ENCODE assay signal across 26 cellular contexts in the genomic region with DNA sequence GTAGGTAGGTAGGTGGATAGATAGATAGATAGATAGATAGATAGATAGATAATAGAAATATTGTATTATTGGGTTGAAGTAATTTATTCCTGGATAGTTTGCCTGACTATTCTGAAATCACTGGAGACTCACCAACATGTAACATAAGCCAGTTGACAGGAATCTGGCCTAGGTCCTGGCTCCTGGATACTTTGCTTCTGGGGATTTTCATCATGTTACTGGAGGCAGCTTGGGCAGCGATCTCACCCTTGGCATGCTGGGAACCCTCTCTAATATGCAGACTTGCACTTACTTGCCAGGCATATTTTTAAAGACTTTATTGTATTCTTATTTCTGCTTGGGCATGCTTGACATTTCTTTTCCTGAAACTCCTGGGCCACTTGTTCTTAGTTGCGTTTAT.
DNase-seq lines count a peak whose midpoint lies in the region; ATAC-seq, FAIRE-seq and TF ChIP-seq lines count a peak whose summit lies in the region.
"Had no signal": no experiment of that assay in that cellular context is flagged by ENCODE, and none has a peak within 500 bp of the region (broad histone marks: within the 10 kb centered on the region; RNA-seq: fewer than 3 reads in every experiment).

No MANE protein-coding gene starts in this region.

- no peaks in the 10 kb centered on the region for H3K9me3 ChIP-seq in prostate gland

- H3K4me3 ChIP-seq in bronchial epithelial cell (ENCODE audit: low read depth, low read length) (no peak overlapping the region), fibroblast of pulmonary artery (replicated peaks; ENCODE audit: low read depth, low read length) (no peak overlapping the region), prostate gland (no peak overlapping the region)
- H3K4me3 ChIP-seq: PC-9 had no signal

- ATAC-seq in Right ventricle myocardium inferior = peak; percentile 76
- ATAC-seq in HG03095 (IDR thresholded peaks at IDR 0.05; ENCODE audit: unreplicated experiment) = no peak

- H3K4me1 ChIP-seq in prostate gland (replicated peaks) = no peaks in the 10 kb centered on the region

- TF ChIP-seq CTCF in bronchial epithelial cell (IDR thresholded peaks at IDR 0.05; ENCODE audit: insufficient read depth, low read length, severe bottlenecking) (no peak), fibroblast of pulmonary artery (IDR thresholded peaks at IDR 0.05; ENCODE audit: low read length, missing control alignments) (no peak), prostate gland (IDR thresholded peaks at IDR 0.05) (no peak)

- intact Hi-C loops in Right ventricle myocardium inferior (cut with DNase I) = no loop called here
- intact Hi-C loops in cardiac septum (cut with DNase I) = no loop called here
- intact Hi-C loops in prostate gland (cut with DNase I) = no loop called here

- TF ChIP-seq POLR2A in prostate gland (IDR thresholded peaks at IDR 0.05) = no peak

- H3K36me3 ChIP-seq in bronchial epithelial cell (ENCODE audit: control insufficient read depth, insufficient read depth, low read length) = no peaks in the 10 kb centered on the region
- no peaks in the 10 kb centered on the region for H3K36me3 ChIP-seq in prostate gland

- H3K27me3 ChIP-seq in bronchial epithelial cell (ENCODE audit: control insufficient read depth, insufficient read depth, low read length) = no peaks in the 10 kb centered on the region
- no peaks in the 10 kb centered on the region for H3K27me3 ChIP-seq in prostate gland (replicated peaks; ENCODE audit: insufficient read depth)

- WGBS in prostate gland = 55% methylated on average over 2 of the region's 2 CpGs

- FAIRE-seq in bronchial epithelial cell (lab: Jason Lieb, UNC) = no peak
- FAIRE-seq: HTR-8/SVneo had no signal

- no peak for DNase-seq in Right ventricle myocardium inferior (ENCODE audit: missing footprints)
- no peak for DNase-seq in cardiac septum (ENCODE audit: low spot score)
- DNase-seq in bronchial epithelial cell (ENCODE audit: low read depth) = peak; percentile 41
- peak; percentile 36 for DNase-seq in fibroblast of pulmonary artery (ENCODE audit: low read depth)
- peak; percentile 4 for DNase-seq in prostate gland (ENCODE audit: low spot score)
- DNase-seq in caudate nucleus (lab: John Stamatoyannopoulos, UW) = no peak
- DNase-seq in dermis blood vessel endothelial cell = no peak
- DNase-seq: ACHN; AML-193; C1 segment of cervical spinal cord; CD8-positive, alpha-beta memory T cell; GDM1; GOT3; HCEC 1CT; KG1; MV-4-11; NCI-H1417; NCI-H1694 treated with DMSO at 0.1 percent for 48 hours; NCI-H2081 treated with DMSO at 0.1 percent for 48 hours; NCI-H446 treated with DMSO at 0.1 percent for 48 hours; NCI-H69; PC-9 had no signal

- no peak overlapping the region for H3K27ac ChIP-seq in prostate gland
- H3K27ac ChIP-seq in caudate nucleus (ENCODE audit: low read depth, low read length) = no peak overlapping the region
- H3K27ac ChIP-seq: 22Rv1, PC-9, RWPE1 had no signal

Comparison
In these comparisons a context has a peak if more than half of its experiments do, and no peak if none do; other contexts are left out.
1. DNase-seq: peak in bronchial epithelial cell (single experiment), fibroblast of pulmonary artery (single experiment) and prostate gland (single experiment); none in Right ventricle myocardium inferior (single experiment), cardiac septum (single experiment), caudate nucleus (0 of 61) and dermis blood vessel endothelial cell (single experiment).